In the genomic region with DNA sequence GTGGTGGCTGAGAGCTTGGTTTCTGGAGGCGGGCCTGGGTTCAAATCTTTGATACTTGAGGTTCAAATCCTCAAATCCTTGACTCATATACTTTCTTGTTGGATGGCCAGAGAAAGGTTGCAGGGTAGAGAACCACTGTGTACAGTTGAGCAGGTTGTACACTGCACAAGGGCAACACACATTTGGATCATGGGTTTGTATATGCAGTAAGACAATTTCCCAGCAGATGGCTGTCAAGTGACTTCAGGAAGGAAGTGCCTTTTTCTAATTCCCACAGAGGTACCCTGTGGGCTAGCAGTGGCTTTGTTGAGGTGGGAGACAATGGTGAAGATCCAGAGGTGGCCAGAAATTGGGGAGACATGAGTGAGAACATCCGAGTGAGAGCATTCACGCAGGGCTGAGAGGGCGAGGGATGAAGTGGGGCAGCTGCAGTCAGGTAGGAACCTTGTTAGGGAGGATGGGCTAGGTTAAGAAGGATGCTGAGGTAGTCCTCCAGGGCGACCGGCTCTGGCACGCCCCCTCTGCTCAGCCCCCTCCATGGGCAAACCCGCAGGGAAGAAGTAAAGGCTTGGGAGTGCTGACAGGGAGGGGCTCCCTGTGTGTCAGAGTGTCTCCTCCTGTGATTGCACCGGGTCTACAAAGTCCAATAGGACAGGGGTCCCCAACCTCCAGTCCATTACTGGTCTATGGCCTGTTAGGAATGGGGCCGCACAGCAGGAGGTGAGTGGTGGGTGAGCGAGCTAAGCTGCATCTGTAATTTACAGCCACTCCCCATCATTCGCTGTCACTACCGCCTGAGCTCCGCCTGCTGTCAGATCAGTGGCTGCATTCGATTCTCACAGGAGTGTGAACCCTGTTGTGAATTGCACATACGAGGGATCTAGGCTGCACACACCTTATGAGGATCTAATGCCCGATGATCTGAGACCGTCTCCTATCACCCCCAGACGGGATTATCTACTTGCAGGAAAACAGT, we compare ENCODE assay signal across 13 cellular contexts. TPM values are rescaled to one million over a fixed set of nuclear protein-coding genes. Genes with fewer than 3 reads are reported as not detected.
DNase-seq lines count a peak whose midpoint lies in the region; ATAC-seq and TF ChIP-seq lines count a peak whose summit lies in the region.
"Had no signal": no experiment of that assay in that cellular context is flagged by ENCODE, and none has a peak within 500 bp of the region (broad histone marks: within the 10 kb centered on the region; RNA-seq: fewer than 3 reads in every experiment).

No MANE protein-coding gene starts in this region.

- H3K4me1 ChIP-seq in SK-N-SH (ENCODE audit: control insufficient read depth in 1 of 2, insufficient read depth in 2 of 2, low read depth in 1 of 2, low read length in 1 of 2) (no peaks in the 10 kb centered on the region), Panc1 (ENCODE audit: control insufficient read depth, insufficient read depth, low read length) (no peaks in the 10 kb centered on the region)
- H3K4me1 ChIP-seq: vagina had no signal

- H3K36me3 ChIP-seq in SK-N-SH (replicated peaks in 1 of 2; ENCODE audit: control insufficient read depth in 1 of 2, insufficient read depth in 2 of 2, low read length in 1 of 2) (no peaks in the 10 kb centered on the region), Panc1 (ENCODE audit: control insufficient read depth, insufficient read depth, low read length) (no peaks in the 10 kb centered on the region)
- H3K36me3 ChIP-seq: vagina had no signal

- peak; percentile 53; the same call in 2 of the 3 replicates for ATAC-seq in SK-N-SH treated with all-trans-retinoic acid at 6 μM for 48 hours
- peak; percentile 67 for ATAC-seq in Panc1
- ATAC-seq in stimulated activated memory B cell treated with anti-CD40 and anti-IgM and Interleukin-4, amounts not matched to agents 10 μg/mL and 1 μg/mL and 100 μg/mL, for 72 hours, result no peak
- no peak for ATAC-seq in GM21717 (IDR thresholded peaks at IDR 0.05; ENCODE audit: unreplicated experiment)
- ATAC-seq: activated naive CD8-positive, alpha-beta T cell treated with anti-CD3 and anti-CD28 coated beads, Interleukin-2, amount 50 U/mL, for 24 hours had no signal

- H3K9me3 Mint-ChIP-seq in stimulated activated memory B cell treated with anti-CD40 and anti-IgM and Interleukin-4, amounts not matched to agents 10 μg/mL and 1 μg/mL and 100 μg/mL, for 72 hours, result no peaks in the 10 kb centered on the region
- H3K9me3 Mint-ChIP-seq: activated naive CD8-positive, alpha-beta T cell treated with anti-CD3 and anti-CD28 coated beads, Interleukin-2, amount 50 U/mL, for 24 hours; central memory CD8-positive, alpha-beta T cell had no signal

- H2AFZ ChIP-seq in SK-N-SH (ENCODE audit: low read depth), result no peak overlapping the region

- TF ChIP-seq EP300 in SK-N-SH (IDR thresholded peaks at IDR 0.05; ENCODE audit: borderline replicate concordance in 1 of 2, low read depth in 1 of 2, low read length in 1 of 2), result no peak

- no peaks in the 10 kb centered on the region for H3F3A ChIP-seq in SK-N-SH (replicated peaks; ENCODE audit: insufficient read depth)

- DNase-seq in SK-N-SH, result no peak
- no peak for DNase-seq in Panc1 (ENCODE audit: low read depth, low spot score)
- DNase-seq in activated T-cell treated with anti-CD3 and anti-CD28 coated beads, Interleukin-2, amount 50 U/mL, for 1 hour, result no peak
- DNase-seq: activated CD8-positive, alpha-beta memory T cell treated with anti-CD3 and anti-CD28 coated beads, Interleukin-2, amount 50 U/mL, for 48 hours; activated naive CD8-positive, alpha-beta T cell treated with anti-CD3 and anti-CD28 coated beads, Interleukin-2, amount 50 U/mL, for 24 hours; NCI-H2029 treated with DMSO at 0.1 percent for 48 hours; stimulated activated CD4-positive, alpha-beta T cell treated with anti-CD3 and anti-CD28 coated beads, Interleukin-4, amount 100 ng/mL, for 24 hours; stimulated activated naive CD4-positive, alpha-beta T cell had no signal

- H3K4me3 ChIP-seq in SK-N-SH (ENCODE audit: low read depth in 2 of 2, low read length in 1 of 2) (no peak overlapping the region), Panc1 (ENCODE audit: low read depth in 2 of 2, low read length in 2 of 2) (no peak overlapping the region)
- H3K4me3 ChIP-seq: vagina had no signal

- H3K4me3 Mint-ChIP-seq in stimulated activated memory B cell treated with anti-CD40 and anti-IgM and Interleukin-4, amounts not matched to agents 10 μg/mL and 1 μg/mL and 100 μg/mL, for 72 hours, result no peak overlapping the region
- H3K4me3 Mint-ChIP-seq: activated naive CD8-positive, alpha-beta T cell treated with anti-CD3 and anti-CD28 coated beads, Interleukin-2, amount 50 U/mL, for 24 hours; central memory CD8-positive, alpha-beta T cell had no signal

- H3K36me3 Mint-ChIP-seq in stimulated activated memory B cell treated with anti-CD40 and anti-IgM and Interleukin-4, amounts not matched to agents 10 μg/mL and 1 μg/mL and 100 μg/mL, for 72 hours, result no peaks in the 10 kb centered on the region

- TF ChIP-seq RAD21 in SK-N-SH (IDR thresholded peaks at IDR 0.05; ENCODE audit: low read length), result no peak

- peaks cover 38% of the 10 kb centered on the region for H3K27me3 ChIP-seq in SK-N-SH (ENCODE audit: insufficient read depth)
- no peaks in the 10 kb centered on the region; the same call in 1 of the 2 replicates for H3K27me3 ChIP-seq in Panc1 (ENCODE audit: control insufficient read depth, insufficient read depth, low read length)
- H3K27me3 ChIP-seq: vagina had no signal

- no peak for TF ChIP-seq CTCF in SK-N-SH (IDR thresholded peaks at IDR 0.05)
- TF ChIP-seq CTCF in Panc1 (IDR thresholded peaks at IDR 0.05), result no peak

- no peaks in the 10 kb centered on the region for H3K9me2 ChIP-seq in SK-N-SH

- H3K4me1 Mint-ChIP-seq in stimulated activated memory B cell treated with anti-CD40 and anti-IgM and Interleukin-4, amounts not matched to agents 10 μg/mL and 1 μg/mL and 100 μg/mL, for 72 hours, result peaks cover 27% of the 10 kb centered on the region
- H3K4me1 Mint-ChIP-seq: activated naive CD8-positive, alpha-beta T cell treated with anti-CD3 and anti-CD28 coated beads, Interleukin-2, amount 50 U/mL, for 24 hours; central memory CD8-positive, alpha-beta T cell had no signal

- H3K27ac ChIP-seq in SK-N-SH (ENCODE audit: low read depth in 2 of 2, low read length in 1 of 2) (no peak overlapping the region), Panc1 (ENCODE audit: low read length) (no peak overlapping the region)
- H3K27ac ChIP-seq: vagina had no signal

- H3K27me3 Mint-ChIP-seq in stimulated activated memory B cell treated with anti-CD40 and anti-IgM and Interleukin-4, amounts not matched to agents 10 μg/mL and 1 μg/mL and 100 μg/mL, for 72 hours, result peaks cover 53% of the 10 kb centered on the region
- H3K27me3 Mint-ChIP-seq: activated naive CD8-positive, alpha-beta T cell treated with anti-CD3 and anti-CD28 coated beads, Interleukin-2, amount 50 U/mL, for 24 hours had no signal

- intact Hi-C loops in Panc1 (cut with micrococcal nuclease; ENCODE audit: unreplicated experiment), result no loop called here

- no peak overlapping the region for H3K9ac ChIP-seq in SK-N-SH

- in situ Hi-C loops in Panc1 (cut with HindIII; ENCODE audit: low pct_unique_long_range_greater_than_20kb, low sequenced_read_pairs), result no loop called here

- no peaks in the 10 kb centered on the region for H4K20me1 ChIP-seq in SK-N-SH (ENCODE audit: insufficient read depth)

- H3K9me3 ChIP-seq in SK-N-SH, result no peaks in the 10 kb centered on the region
- H3K9me3 ChIP-seq in Panc1 (ENCODE audit: control insufficient read depth, insufficient read depth, low read depth, low read length), result no peaks in the 10 kb centered on the region
- H3K9me3 ChIP-seq: vagina had no signal

- H3K4me2 ChIP-seq in SK-N-SH, result no peak overlapping the region

- H3K79me2 ChIP-seq in SK-N-SH (ENCODE audit: insufficient read depth), result no peaks in the 10 kb centered on the region

- CTCF ChIA-PET in SK-N-SH (lab: Yijun Ruan, JAX), result interaction anchor here (1.3 to 1.7 kb wide), 2 partner anchors 9 to 22 kb away, joined by 3 read pairs; a partner anchor contains a TSS
- CTCF ChIA-PET in Panc1 (lab: Charles Lee), result interaction anchor here (0.6 kb wide), 1 partner anchor 18 kb away, joined by 6 read pairs; no protein-coding TSS in a partner anchor

- POLR2A ChIA-PET in SK-N-SH (lab: Yijun Ruan, JAX), result no interaction called here
- POLR2A ChIA-PET in Panc1 (lab: Charles Lee), result no interaction called here

- WGBS in SK-N-SH (ENCODE audit: low lambda C conversion rate), result 29% methylated on average over 13 of the region's 19 CpGs

- BruUV-seq in Panc1 (replicated peaks; lab: Mats Ljungman, UMichigan), result no TSS peak

- H3K27ac Mint-ChIP-seq in stimulated activated memory B cell treated with anti-CD40 and anti-IgM and Interleukin-4, amounts not matched to agents 10 μg/mL and 1 μg/mL and 100 μg/mL, for 72 hours, result peak overlapping the region; percentile 15
- H3K27ac Mint-ChIP-seq: activated naive CD8-positive, alpha-beta T cell treated with anti-CD3 and anti-CD28 coated beads, Interleukin-2, amount 50 U/mL, for 24 hours had no signal

RNA-seq across cellular contexts. Expression of a gene that starts 2.7 kb away (rescaled TPM):
- 0.18 TPM in 1 of 2 replicates, not detected in the other for polyA plus RNA-seq in SK-N-SH (2012; rRNA removed)
- polyA plus RNA-seq in SK-N-SH (2012; cell fraction: cytosol; rRNA removed), result 0.07 TPM in 1 of 2 replicates, not detected in the other
- polyA plus RNA-seq in SK-N-SH (2012; cell fraction: nucleus; rRNA removed), result 0.04 TPM in 1 of 2 replicates, not detected in the other
- not detected for total RNA-seq in Panc1 (2021; ENCODE audit: unreplicated experiment)
- polyA plus RNA-seq in Panc1 (2012; ENCODE audit: insufficient read length), result not detected

RNA-seq across cellular contexts. Expression of a gene that starts 8.6 kb away (rescaled TPM):
- polyA plus RNA-seq in SK-N-SH (2012; rRNA removed), result 27.0 and 32.2 TPM in 2 replicates
- polyA plus RNA-seq in SK-N-SH (2012; cell fraction: cytosol; rRNA removed), result 17.3 and 21.9 TPM in 2 replicates
- 24.4 and 24.7 TPM in 2 replicates for polyA plus RNA-seq in SK-N-SH (2012; cell fraction: nucleus; rRNA removed)
- 46.6 TPM for total RNA-seq in Panc1 (2021; ENCODE audit: unreplicated experiment)
- 32.1 TPM for polyA plus RNA-seq in Panc1 (2012; ENCODE audit: insufficient read length)

RNA-seq across cellular contexts. Expression of a gene that starts 29.3 kb away (rescaled TPM):
- polyA plus RNA-seq in SK-N-SH (2012; rRNA removed), result 15.5 and 16.5 TPM in 2 replicates
- 6.7 and 12.7 TPM in 2 replicates for polyA plus RNA-seq in SK-N-SH (2012; cell fraction: cytosol; rRNA removed)
- 37.6 and 45.0 TPM in 2 replicates for polyA plus RNA-seq in SK-N-SH (2012; cell fraction: nucleus; rRNA removed)
- total RNA-seq in Panc1 (2021; ENCODE audit: unreplicated experiment), result 19.2 TPM
- 25.0 TPM for polyA plus RNA-seq in Panc1 (2012; ENCODE audit: insufficient read length)

RNA-seq across cellular contexts. Expression of a gene that starts 34.5 kb away (rescaled TPM):
- polyA plus RNA-seq in SK-N-SH (2012; rRNA removed), result 12.5 and 12.9 TPM in 2 replicates
- 5.7 and 8.3 TPM in 2 replicates for polyA plus RNA-seq in SK-N-SH (2012; cell fraction: cytosol; rRNA removed)
- 18.1 and 19.8 TPM in 2 replicates for polyA plus RNA-seq in SK-N-SH (2012; cell fraction: nucleus; rRNA removed)
- total RNA-seq in Panc1 (2021; ENCODE audit: unreplicated experiment), result 24.4 TPM
- polyA plus RNA-seq in Panc1 (2012; ENCODE audit: insufficient read length), result 21.7 TPM

Comparison
In these comparisons a context has a peak if more than half of its experiments do, and no peak if none do; other contexts are left out.
1. ATAC-seq: peak in SK-N-SH treated with all-trans-retinoic acid at 6 μM for 48 hours (single experiment) and Panc1 (single experiment); none in stimulated activated memory B cell treated with anti-CD40 and anti-IgM and Interleukin-4, amounts not matched to agents 10 μg/mL and 1 μg/mL and 100 μg/mL, for 72 hours (single experiment) and GM21717 (single experiment).